Comparison of ENCODE assay signal across 21 cellular contexts in genomic region chr3:141229132-141229531, GRCh38. TPM values are rescaled to one million over a fixed set of nuclear protein-coding genes. Genes with fewer than 3 reads are reported as not detected.
DNase-seq lines count a peak whose midpoint lies in the region; ATAC-seq lines count a peak whose summit lies in the region.
"Had no signal": no experiment of that assay in that cellular context is flagged by ENCODE, and none has a peak within 500 bp of the region (broad histone marks: within the 10 kb centered on the region; RNA-seq: fewer than 3 reads in every experiment).

No MANE protein-coding gene starts in this region.

- H3K9me3 Mint-ChIP-seq in activated T-helper 17 cell treated with anti-CD3 and anti-CD28 coated beads, Interleukin-2, amount 50 U/mL, for 72 hours, result no peaks in the 10 kb centered on the region
- H3K9me3 Mint-ChIP-seq: activated naive CD8-positive, alpha-beta T cell treated with anti-CD3 and anti-CD28 coated beads for 36 hours had no signal

- H3K27me3 ChIP-seq in BLaER1 (peaks cover 7% of the 10 kb centered on the region; the same call in 1 of the 2 replicates), mesenchymal stem cell (ENCODE audit: control insufficient read depth in 1 of 2, insufficient read depth in 1 of 2, low read length in 2 of 2) (peaks cover 3 to 4% of the 10 kb centered on the region in 2 experiments)
- H3K27me3 ChIP-seq: breast epithelium, dorsolateral prefrontal cortex, esophagus muscularis mucosa, upper lobe of left lung had no signal

- H3K4me1 ChIP-seq in BLaER1 (peaks cover 46% of the 10 kb centered on the region), mesenchymal stem cell (ENCODE audit: control insufficient read depth, insufficient read depth, low read depth, low read length) (peaks cover 13% of the 10 kb centered on the region)
- H3K4me1 ChIP-seq: breast epithelium had no signal

- H2AFZ ChIP-seq in mesenchymal stem cell (ENCODE audit: low read depth, low read length), result no peak overlapping the region

- H3K4me3 ChIP-seq in BLaER1 (no peak overlapping the region), mesenchymal stem cell (ENCODE audit: insufficient read depth in 1 of 2, low read depth in 1 of 2, low read length in 2 of 2) (no peak overlapping the region)
- H3K4me3 ChIP-seq: breast epithelium, dorsolateral prefrontal cortex, esophagus muscularis mucosa, upper lobe of left lung had no signal

- H3K27ac Mint-ChIP-seq in activated T-helper 17 cell treated with anti-CD3 and anti-CD28 coated beads, Interleukin-2, amount 50 U/mL, for 72 hours, result peak overlapping the region; percentile 92
- H3K27ac Mint-ChIP-seq: activated naive CD8-positive, alpha-beta T cell treated with anti-CD3 and anti-CD28 coated beads for 36 hours had no signal

- no peak for ATAC-seq in activated T-helper 17 cell treated with anti-CD3 and anti-CD28 coated beads, Interleukin-2, amount 50 U/mL, for 72 hours (replicated peaks)

- H2BK120ac ChIP-seq in mesenchymal stem cell (ENCODE audit: low read depth, low read length), result no peak overlapping the region

- no peaks in the 10 kb centered on the region for H3K27me3 Mint-ChIP-seq in activated T-helper 17 cell treated with anti-CD3 and anti-CD28 coated beads, Interleukin-2, amount 50 U/mL, for 72 hours
- H3K27me3 Mint-ChIP-seq: activated naive CD8-positive, alpha-beta T cell treated with anti-CD3 and anti-CD28 coated beads for 36 hours had no signal

- H3K9me3 ChIP-seq in BLaER1 (peaks cover 7% of the 10 kb centered on the region; the same call in 1 of the 2 replicates), mesenchymal stem cell (ENCODE audit: control insufficient read depth, low read length) (peaks cover 11% of the 10 kb centered on the region)
- H3K9me3 ChIP-seq: breast epithelium, esophagus muscularis mucosa, upper lobe of left lung had no signal

- H4K91ac ChIP-seq in mesenchymal stem cell (ENCODE audit: low read length), result no peak overlapping the region

- H3K36me3 ChIP-seq in BLaER1, result no peaks in the 10 kb centered on the region
- H3K36me3 ChIP-seq in mesenchymal stem cell (ENCODE audit: control insufficient read depth in 1 of 2, insufficient read depth in 2 of 2, low read depth in 1 of 2, low read length in 2 of 2), result no peaks in the 10 kb centered on the region
- H3K36me3 ChIP-seq: breast epithelium, esophagus muscularis mucosa, upper lobe of left lung had no signal

- H3K36me3 Mint-ChIP-seq in activated T-helper 17 cell treated with anti-CD3 and anti-CD28 coated beads, Interleukin-2, amount 50 U/mL, for 72 hours (ENCODE audit: low read depth), result peaks cover 4% of the 10 kb centered on the region

- H4K20me1 ChIP-seq in BLaER1, result peaks cover 12% of the 10 kb centered on the region; the same call in 1 of the 2 replicates

- H3K23ac ChIP-seq in mesenchymal stem cell (ENCODE audit: low read length in 2 of 2), result no peak overlapping the region

- H3K4me2 ChIP-seq in BLaER1 (peak overlapping the region; percentile 96), mesenchymal stem cell (ENCODE audit: low read length, poor library complexity, severe bottlenecking) (no peak overlapping the region)

- H3K27ac ChIP-seq in BLaER1 (no peak overlapping the region), mesenchymal stem cell (ENCODE audit: low read length, poor library complexity, severe bottlenecking) (no peak overlapping the region)
- H3K27ac ChIP-seq: breast epithelium, C4-2B, esophagus muscularis mucosa, upper lobe of left lung had no signal

- no peak overlapping the region for H3K4ac ChIP-seq in mesenchymal stem cell (ENCODE audit: low read depth in 1 of 2, low read length in 2 of 2)

- H3K18ac ChIP-seq in mesenchymal stem cell (ENCODE audit: low read depth in 1 of 2, low read length in 2 of 2), result no peak overlapping the region

- H2BK15ac ChIP-seq in mesenchymal stem cell (ENCODE audit: low read depth, poor library complexity, severe bottlenecking), result no peak overlapping the region

- WGBS in mesenchymal stem cell, result 88% methylated on average over 1 of the region's 3 CpGs

- DNase-seq in DMS153 (lab: John Stamatoyannopoulos, UW), result peak; percentile 7
- no peak for DNase-seq in DMS153 treated with DMSO at 0.1 percent for 48 hours (lab: John Stamatoyannopoulos, UW; ENCODE audit: unreplicated experiment)
- peak; percentile 81 for DNase-seq in NCI-H146 (lab: John Stamatoyannopoulos, UW)
- DNase-seq in GOT3 (lab: John Stamatoyannopoulos, UW), result no peak
- no peak for DNase-seq in GM19238 (ENCODE audit: insufficient read length, low spot score)
- DNase-seq in mesenchymal stem cell, result no peak
- DNase-seq: 8988T; activated CD8-positive, alpha-beta memory T cell treated with anti-CD3 and anti-CD28 coated beads, Interleukin-2, amount 50 U/mL, for 4 hours; activated naive CD8-positive, alpha-beta T cell treated with anti-CD3 and anti-CD28 coated beads for 36 hours; dorsolateral prefrontal cortex; H7; head of caudate nucleus; mesendoderm; stimulated activated CD4-positive, alpha-beta T cell treated with anti-CD3 and anti-CD28 coated beads, Interleukin-4, amount 100 ng/mL, for 4 hours; T-helper 2 cell; upper lobe of left lung had no signal

- H3K9ac ChIP-seq in BLaER1 (no peak overlapping the region), mesenchymal stem cell (ENCODE audit: low read length) (no peak overlapping the region)

- no peak overlapping the region for H4K8ac ChIP-seq in mesenchymal stem cell (ENCODE audit: low read length)

- H3K4me1 Mint-ChIP-seq in activated T-helper 17 cell treated with anti-CD3 and anti-CD28 coated beads, Interleukin-2, amount 50 U/mL, for 72 hours, result peaks cover 18% of the 10 kb centered on the region

- H2BK12ac ChIP-seq in mesenchymal stem cell (ENCODE audit: low read length in 2 of 2), result no peak overlapping the region

- peak overlapping the region; percentile 89 for H3K4me3 Mint-ChIP-seq in activated T-helper 17 cell treated with anti-CD3 and anti-CD28 coated beads, Interleukin-2, amount 50 U/mL, for 72 hours
- H3K4me3 Mint-ChIP-seq: activated naive CD8-positive, alpha-beta T cell treated with anti-CD3 and anti-CD28 coated beads for 36 hours had no signal

- no peak overlapping the region for H2BK5ac ChIP-seq in mesenchymal stem cell (ENCODE audit: low read depth, low read length, poor library complexity, severe bottlenecking)

- H3K79me1 ChIP-seq in mesenchymal stem cell (replicated peaks; ENCODE audit: low read length, poor library complexity, severe bottlenecking), result no peaks in the 10 kb centered on the region

- no peak overlapping the region for H2AK5ac ChIP-seq in mesenchymal stem cell (ENCODE audit: low read length, severe bottlenecking)

- H3K14ac ChIP-seq in mesenchymal stem cell (ENCODE audit: low read length in 2 of 2), result no peak overlapping the region

RNA-seq across cellular contexts. Expression of gene PXYLP1, which starts 2.5 kb away (rescaled TPM):
- 10 to 100 TPM in 1 of 2 donors, 1 to 10 TPM in 1; 5.7 to 11.4 TPM for total RNA-seq in activated T-helper 17 cell treated with anti-CD3 and anti-CD28 coated beads, Interleukin-2, amount 50 U/mL, for 72 hours
- polyA plus RNA-seq in mesenchymal stem cell (2013, experiment 1 of 2), result 4.6 TPM
- 4.5 TPM for polyA plus RNA-seq in mesenchymal stem cell (2013, experiment 2 of 2)

Comparison
In these comparisons a context has a peak if more than half of its experiments do, and no peak if none do; other contexts are left out.
1. DNase-seq: peak in DMS153 (single experiment) and NCI-H146 (single experiment); none in DMS153 treated with DMSO at 0.1 percent for 48 hours (single experiment), GOT3 (single experiment), GM19238 (single experiment) and mesenchymal stem cell (single experiment).